ENCODE assay signal across 15 cellular contexts in the genomic region with DNA sequence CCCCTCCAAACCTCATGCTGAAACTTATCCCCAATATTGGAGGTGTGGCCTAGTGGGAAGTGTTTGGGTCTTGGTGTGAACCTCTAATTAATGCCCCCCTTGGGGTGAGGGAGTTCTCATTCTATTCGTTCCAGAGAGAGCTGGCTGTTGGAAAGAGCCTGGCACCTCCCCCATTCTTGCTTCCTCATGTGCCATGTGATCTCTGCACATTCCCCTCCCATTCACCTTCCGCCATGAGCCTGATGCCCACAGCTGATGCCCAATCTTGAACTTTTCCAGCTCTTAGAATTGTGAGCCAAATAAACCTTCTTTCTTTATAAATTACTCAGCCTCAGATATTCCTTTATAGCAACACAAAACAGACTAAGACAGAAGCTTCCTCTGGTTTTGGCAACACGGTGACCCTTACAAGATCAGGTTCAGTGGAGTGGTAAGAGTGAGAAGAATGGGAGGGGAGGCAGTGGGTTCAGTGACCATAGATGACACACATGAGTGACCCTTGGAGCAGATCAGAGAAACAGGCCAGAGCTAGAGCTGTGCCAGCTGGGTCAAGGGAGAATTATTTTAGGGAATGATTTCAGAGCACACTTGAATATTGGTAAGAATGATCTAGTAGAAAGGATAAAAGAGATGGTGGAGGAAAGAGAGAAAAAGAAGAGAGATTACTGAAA.
"Had no signal": no experiment of that assay in that cellular context is flagged by ENCODE, and none has a peak within 500 bp of the region (broad histone marks: within the 10 kb centered on the region; RNA-seq: fewer than 3 reads in every experiment).

No MANE protein-coding gene starts in this region.

- H3K27ac Mint-ChIP-seq: activated CD4-positive, alpha-beta memory T cell treated with anti-CD3 and anti-CD28 coated beads for 36 hours; activated naive CD4-positive, alpha-beta T cell treated with anti-CD3 and anti-CD28 coated beads, Interleukin-2, amount 50 U/mL, for 72 hours; endodermal cell had no signal

- H3K4me1 Mint-ChIP-seq: endodermal cell, neural crest cell had no signal

- H3K36me3 Mint-ChIP-seq: activated CD4-positive, alpha-beta memory T cell treated with anti-CD3 and anti-CD28 coated beads for 36 hours; activated naive CD4-positive, alpha-beta T cell treated with anti-CD3 and anti-CD28 coated beads, Interleukin-2, amount 50 U/mL, for 72 hours; memory B cell had no signal

- DNase-seq: activated CD4-positive, alpha-beta memory T cell treated with anti-CD3 and anti-CD28 coated beads for 36 hours; activated CD4-positive, alpha-beta T cell treated with anti-CD3 and anti-CD28 coated beads for 1 hour; activated effector memory CD4-positive, alpha-beta T cell treated with anti-CD3 and anti-CD28 coated beads, Interleukin-2, amount 50 U/mL, for 16 hours; activated T-cell treated with anti-CD3 and anti-CD28 coated beads, Interleukin-2, amount 50 U/mL, for 4 hours; anterior cingulate cortex; endodermal cell; pancreas; retina; small intestine had no signal

- H3K4me3 ChIP-seq: pancreas, tibial nerve, vagina had no signal

- ATAC-seq: activated naive CD4-positive, alpha-beta T cell treated with anti-CD3 and anti-CD28 coated beads, Interleukin-2, amount 50 U/mL, for 72 hours; activated T-cell treated with anti-CD3 and anti-CD28 coated beads, Interleukin-2, amount 50 U/mL, for 4 hours; esophagus mucosa; pancreas had no signal

- H3K27ac ChIP-seq: pancreas, tibial nerve, vagina had no signal

- H3K9me3 ChIP-seq: pancreas, tibial nerve, vagina had no signal

- FAIRE-seq: pancreas, small intestine had no signal

- H3K36me3 ChIP-seq: pancreas, tibial nerve, vagina had no signal

- H3K27me3 ChIP-seq: pancreas, tibial nerve, vagina had no signal

- H3K4me3 Mint-ChIP-seq: activated CD4-positive, alpha-beta memory T cell treated with anti-CD3 and anti-CD28 coated beads for 36 hours; activated T-cell treated with anti-CD3 and anti-CD28 coated beads, Interleukin-2, amount 50 U/mL, for 4 hours; endodermal cell; memory B cell; neural crest cell had no signal

- H3K9me3 Mint-ChIP-seq: activated CD4-positive, alpha-beta memory T cell treated with anti-CD3 and anti-CD28 coated beads for 36 hours; activated naive CD4-positive, alpha-beta T cell treated with anti-CD3 and anti-CD28 coated beads, Interleukin-2, amount 50 U/mL, for 72 hours; activated T-cell treated with anti-CD3 and anti-CD28 coated beads, Interleukin-2, amount 50 U/mL, for 4 hours; memory B cell had no signal

- H3K4me1 ChIP-seq: tibial nerve, vagina had no signal
